Comparison of ENCODE assay signal across 13 cellular contexts in genomic region chr14:39974036-39974435, GRCh38.
DNase-seq lines count a peak whose midpoint lies in the region; ATAC-seq and TF ChIP-seq lines count a peak whose summit lies in the region.
"Had no signal": no experiment of that assay in that cellular context is flagged by ENCODE, and none has a peak within 500 bp of the region (broad histone marks: within the 10 kb centered on the region; RNA-seq: fewer than 3 reads in every experiment).

No MANE protein-coding gene starts in this region.

- peak; percentile 13 for DNase-seq in GM20000 (ENCODE audit: low spot score)
- DNase-seq in activated naive CD4-positive, alpha-beta T cell (lab: John Stamatoyannopoulos, UW) = no peak
- no peak for DNase-seq in dermis blood vessel endothelial cell
- no peak for DNase-seq in G401 (ENCODE audit: low spot score)
- DNase-seq in NCI-H82 (lab: John Stamatoyannopoulos, UW) = no peak
- DNase-seq: activated gamma-delta T cell; H7; NCI-H69; stimulated activated CD4-positive, alpha-beta T cell treated with anti-CD3 and anti-CD28 coated beads, Interleukin-4, amount 100 ng/mL, for 24 hours had no signal

- no peak for TF ChIP-seq CTCF in GM20000 (IDR thresholded peaks at IDR 0.05; ENCODE audit: extremely low read depth, missing control alignments)

- ATAC-seq in GM18505 (IDR thresholded peaks at IDR 0.05; ENCODE audit: unreplicated experiment) = peak; percentile 98
- ATAC-seq in HG02970 (IDR thresholded peaks at IDR 0.05; ENCODE audit: low FRiP score, unreplicated experiment) = peak; percentile 100
- ATAC-seq in HG03575 (IDR thresholded peaks at IDR 0.05; ENCODE audit: extremely low read depth, insufficient number of reproducible peaks, low FRiP score, unreplicated experiment) = peak; percentile 95
- ATAC-seq: activated CD4-positive, CD25-positive, alpha-beta regulatory T cell treated with anti-CD3 and anti-CD28 coated beads, Interleukin-2, amount 50 U/mL, for 24 hours had no signal

- no peak for TF ChIP-seq POLR2A in GM18505 (IDR thresholded peaks at IDR 0.05; ENCODE audit: borderline replicate concordance, extremely low read depth, insufficient read depth, insufficient read length)

- in situ Hi-C loops in G401 (cut with HindIII; ENCODE audit: low sequenced_read_pairs) = no loop called here
